In the genomic region with DNA sequence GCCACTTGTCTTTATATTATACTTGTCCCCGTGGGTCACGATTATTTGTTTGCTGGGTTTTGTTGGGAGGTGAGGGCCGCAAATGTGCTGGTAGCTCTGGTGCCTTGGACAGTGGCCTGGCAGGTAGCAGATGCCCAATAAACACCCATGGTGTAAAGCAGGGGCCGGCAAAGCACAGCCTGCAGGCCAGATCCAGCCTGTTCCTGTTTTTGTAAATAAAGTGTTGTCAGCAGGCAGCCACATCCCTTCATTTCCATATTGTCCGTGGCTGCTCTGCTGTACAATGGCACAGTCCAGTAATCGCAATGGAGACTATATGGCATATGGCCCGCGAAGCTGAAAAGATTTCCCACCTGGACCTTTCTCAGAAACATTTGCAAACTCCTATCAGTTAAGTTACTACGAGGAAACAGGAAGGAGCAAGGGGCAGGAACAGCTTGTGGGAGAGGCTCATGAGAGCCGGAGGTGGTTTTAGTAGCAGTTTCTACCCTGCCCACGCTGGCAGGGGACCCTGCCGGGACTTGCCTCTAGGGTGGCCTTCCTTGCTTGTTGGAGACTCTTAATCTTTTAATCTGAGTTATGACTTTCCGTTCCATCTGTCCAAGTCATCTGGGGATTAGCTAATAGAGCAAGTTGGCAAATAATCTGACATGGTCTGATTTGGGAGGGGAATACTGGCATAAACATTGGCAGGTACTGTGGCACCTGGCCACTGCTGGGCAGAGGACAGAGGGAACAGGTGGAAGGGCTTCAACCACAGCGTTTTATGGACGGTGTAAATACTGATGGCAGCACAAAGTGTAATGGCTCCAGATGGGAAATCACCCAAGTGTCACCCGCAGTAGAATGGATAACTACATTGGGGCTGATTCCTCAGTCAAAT, we compare ENCODE assay signal across 10 cellular contexts. TPM values are rescaled to one million over a fixed set of nuclear protein-coding genes. Genes with fewer than 3 reads are reported as not detected.
DNase-seq lines count a peak whose midpoint lies in the region; ATAC-seq and TF ChIP-seq lines count a peak whose summit lies in the region.
"Had no signal": no experiment of that assay in that cellular context is flagged by ENCODE, and none has a peak within 500 bp of the region (broad histone marks: within the 10 kb centered on the region; RNA-seq: fewer than 3 reads in every experiment).

No MANE protein-coding gene starts in this region.

- TF ChIP-seq CTCF in C4-2B (conservative IDR thresholded peaks at IDR 0.05) (no peak), mesothelial cell of epicardium (IDR thresholded peaks at IDR 0.05; ENCODE audit: unreplicated experiment) (no peak)

- H3K36me3 Mint-ChIP-seq in mesothelial cell of epicardium: no peaks in the 10 kb centered on the region

- H3K27ac ChIP-seq in C4-2B (peak overlapping the region; percentile 69), angular gyrus (ENCODE audit: low read depth, low read length) (peak overlapping the region; percentile 70)
- H3K27ac ChIP-seq: HL-60 had no signal

- no peak overlapping the region for H3K4me3 Mint-ChIP-seq in mesothelial cell of epicardium

- H3K27me3 Mint-ChIP-seq in mesothelial cell of epicardium (ENCODE audit: low read depth): no peaks in the 10 kb centered on the region

- DNase-seq in mesothelial cell of epicardium (ENCODE audit: low spot score in 2 of 2, unreplicated experiment in 2 of 2) (no peak), ureter (ENCODE audit: low spot score) (no peak), NCI-H345 (lab: John Stamatoyannopoulos, UW) (no peak), RKO (ENCODE audit: low spot score) (no peak), GF-D8 (lab: John Stamatoyannopoulos, UW) (no peak)
- DNase-seq: NCI-H1694 treated with DMSO at 0.1 percent for 48 hours had no signal

- peak overlapping the region; percentile 58 for H3K27ac Mint-ChIP-seq in mesothelial cell of epicardium

- H3K4me1 Mint-ChIP-seq in mesothelial cell of epicardium: peaks cover 32% of the 10 kb centered on the region

- ATAC-seq in HG03432 (IDR thresholded peaks at IDR 0.05; ENCODE audit: unreplicated experiment): peak; percentile 62

- H3K9me3 Mint-ChIP-seq in mesothelial cell of epicardium: peaks cover 22% of the 10 kb centered on the region

RNA-seq across cellular contexts. Expression of gene CLCN4, which starts 19.6 kb away (rescaled TPM):
- total RNA-seq in mesothelial cell of epicardium (5.7 to 8.6 TPM (median 7.0 TPM) in 3 replicates), ureter (2.2 TPM)
